In the genomic region with DNA sequence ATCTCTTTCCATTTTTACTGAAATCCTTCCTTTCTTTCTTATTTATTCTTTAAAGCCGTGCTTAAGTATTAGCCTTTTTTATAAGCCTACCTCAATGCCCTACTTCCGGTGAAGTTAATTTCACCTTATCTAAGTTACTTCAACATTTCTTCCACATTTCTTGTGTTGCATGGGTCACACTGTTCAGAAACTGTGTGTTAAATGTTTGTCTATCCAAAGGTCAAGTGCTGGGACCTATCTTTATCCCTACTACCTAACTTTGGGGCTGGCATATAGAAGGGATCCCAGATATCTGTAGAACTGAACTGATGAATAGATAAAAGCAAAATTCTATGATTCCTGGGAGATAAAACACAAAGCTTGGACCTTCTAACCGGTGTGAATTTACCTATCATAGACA, we compare ENCODE assay signal across 17 cellular contexts.
DNase-seq lines count a peak whose midpoint lies in the region; ATAC-seq and TF ChIP-seq lines count a peak whose summit lies in the region.
"Had no signal": no experiment of that assay in that cellular context is flagged by ENCODE, and none has a peak within 500 bp of the region (broad histone marks: within the 10 kb centered on the region; RNA-seq: fewer than 3 reads in every experiment).

No MANE protein-coding gene starts in this region.

- TF ChIP-seq CTCF in WTC11 (IDR thresholded peaks at IDR 0.05) = no peak
- no peak for TF ChIP-seq CTCF in spleen (IDR thresholded peaks at IDR 0.05 in 8 of 11, conservative IDR thresholded peaks at IDR 0.05 in 3 of 11)

- H3K4me1 Mint-ChIP-seq in stimulated activated naive CD8-positive, alpha-beta T cell treated with anti-CD3 and anti-CD28 coated beads, Interleukin-15, Interleukin-2, amounts not matched to agents 100 ng/mL and 50 ng/mL, for 24 hours (ENCODE audit: low read depth) = peaks cover 51% of the 10 kb centered on the region
- peaks cover 19% of the 10 kb centered on the region for H3K4me1 Mint-ChIP-seq in WTC11

- H3K4me3 ChIP-seq in iPS-18a (ENCODE audit: low read length) (peak overlapping the region; percentile 7), spleen (no peak overlapping the region)
- H3K4me3 ChIP-seq: GM23248, left ventricle myocardium inferior had no signal

- H3K36me3 ChIP-seq in iPS-18a (ENCODE audit: control insufficient read depth, low read depth, low read length) (no peaks in the 10 kb centered on the region), spleen (no peaks in the 10 kb centered on the region)
- H3K36me3 ChIP-seq: left ventricle myocardium inferior, neutrophil had no signal

- H3K4me3 Mint-ChIP-seq in stimulated activated naive CD8-positive, alpha-beta T cell treated with anti-CD3 and anti-CD28 coated beads, Interleukin-15, Interleukin-2, amounts not matched to agents 100 ng/mL and 50 ng/mL, for 24 hours = peak overlapping the region; percentile 8
- 0 out of 2 replicates have a peak overlapping the region, but pooled peaks have one; percentile 4 for H3K4me3 Mint-ChIP-seq in WTC11

- H3K9me3 ChIP-seq in iPS-18a (ENCODE audit: control insufficient read depth, low read depth, low read length) = no peaks in the 10 kb centered on the region
- H3K9me3 ChIP-seq in spleen = no peaks in the 10 kb centered on the region
- H3K9me3 ChIP-seq: left ventricle myocardium inferior, neutrophil had no signal

- H3K4me1 ChIP-seq in iPS-18a (ENCODE audit: control insufficient read depth, low read depth, low read length) (peaks cover 7% of the 10 kb centered on the region), spleen (peaks cover 0 to 11% (median 0%) of the 10 kb centered on the region in 6 donors)
- H3K4me1 ChIP-seq: left ventricle myocardium inferior had no signal

- POLR2A ChIA-PET in WTC11 (lab: Charles Lee) = interaction anchor here (1.1 kb wide), 1 partner anchor 201 kb away, joined by 9 read pairs; no protein-coding TSS in a partner anchor

- peak overlapping the region; percentile 74 for H3K27ac Mint-ChIP-seq in stimulated activated naive CD8-positive, alpha-beta T cell treated with anti-CD3 and anti-CD28 coated beads, Interleukin-15, Interleukin-2, amounts not matched to agents 100 ng/mL and 50 ng/mL, for 24 hours
- peak overlapping the region; percentile 38; the same call in 1 of the 2 replicates for H3K27ac Mint-ChIP-seq in WTC11

- 90 to 96% (median 94%) methylated on average over 3 of the region's 3 CpGs for WGBS in spleen, 5 donors

- DNase-seq in stimulated activated naive CD8-positive, alpha-beta T cell treated with anti-CD3 and anti-CD28 coated beads, Interleukin-15, Interleukin-2, amounts not matched to agents 100 U/mL and 50 U/mL, for 24 hours = no peak
- no peak for DNase-seq in WTC11 (ENCODE audit: low spot score)
- no peak for DNase-seq in spleen
- no peak for DNase-seq in cerebellum (ENCODE audit: low spot score)
- no peak for DNase-seq in KG1 (lab: John Stamatoyannopoulos, UW)
- DNase-seq: activated CD8-positive, alpha-beta memory T cell treated with anti-CD3 and anti-CD28 coated beads for 24 hours; activated effector memory CD4-positive, alpha-beta T cell treated with anti-CD3 and anti-CD28 coated beads, Interleukin-2, amount 50 U/mL, for 16 hours; left ventricle myocardium inferior; NCI-H446 treated with DMSO at 0.1 percent for 48 hours; NK-92 treated with Interleukin-12 subunit alpha and Interleukin-12 subunit beta, amount 100 ng/mL, for 24 hours; stimulated activated CD4-positive, alpha-beta T cell treated with anti-CD3 and anti-CD28 coated beads, Interleukin-12 subunit alpha, Interleukin-12 subunit beta, amount 100 ng/mL, for 4 hours had no signal

- no peaks in the 10 kb centered on the region for H3K27me3 Mint-ChIP-seq in stimulated activated naive CD8-positive, alpha-beta T cell treated with anti-CD3 and anti-CD28 coated beads, Interleukin-15, Interleukin-2, amounts not matched to agents 100 ng/mL and 50 ng/mL, for 24 hours
- H3K27me3 Mint-ChIP-seq in WTC11 (ENCODE audit: low read depth) = no peaks in the 10 kb centered on the region

- no peak overlapping the region for H3K27ac ChIP-seq in iPS-18a (ENCODE audit: low read length)
- no peak overlapping the region for H3K27ac ChIP-seq in spleen
- H3K27ac ChIP-seq: GM23248, KMS-11, left ventricle myocardium inferior, neutrophil, RWPE1 had no signal

- H3K9ac ChIP-seq in iPS-18a (ENCODE audit: low read length) = no peak overlapping the region
- H3K9ac ChIP-seq: GM23248, KMS-11 had no signal

- ATAC-seq in stimulated activated naive CD8-positive, alpha-beta T cell treated with anti-CD3 and anti-CD28 coated beads, Interleukin-15, Interleukin-2, amounts not matched to agents 100 U/mL and 50 U/mL, for 24 hours = no peak
- ATAC-seq in WTC11 = no peak

- CTCF ChIA-PET in WTC11 (lab: Charles Lee) = interaction anchor here (0.6 to 1.5 kb wide), 17 partner anchors 9 to 464 kb away, joined by 3 to 37 read pairs (median 5); no protein-coding TSS in a partner anchor

- no peak for TF ChIP-seq POLR2A in spleen (IDR thresholded peaks at IDR 0.05)

- no peaks in the 10 kb centered on the region for H3K9me3 Mint-ChIP-seq in stimulated activated naive CD8-positive, alpha-beta T cell treated with anti-CD3 and anti-CD28 coated beads, Interleukin-15, Interleukin-2, amounts not matched to agents 100 ng/mL and 50 ng/mL, for 24 hours
- no peaks in the 10 kb centered on the region for H3K9me3 Mint-ChIP-seq in WTC11

- no peaks in the 10 kb centered on the region for H3K36me3 Mint-ChIP-seq in stimulated activated naive CD8-positive, alpha-beta T cell treated with anti-CD3 and anti-CD28 coated beads, Interleukin-15, Interleukin-2, amounts not matched to agents 100 ng/mL and 50 ng/mL, for 24 hours (ENCODE audit: low read depth)
- H3K36me3 Mint-ChIP-seq in WTC11 = no peaks in the 10 kb centered on the region

- H3K27me3 ChIP-seq in iPS-18a (ENCODE audit: control insufficient read depth, insufficient read depth, low read length) = no peaks in the 10 kb centered on the region
- no peaks in the 10 kb centered on the region for H3K27me3 ChIP-seq in spleen (replicated peaks in 1 of 7)
- H3K27me3 ChIP-seq: neutrophil had no signal

- intact Hi-C loops in spleen (cut with DNase I; ENCODE audit: low total_unique reads) = loop anchor here (5.0 kb wide), 1 partner anchor 200 kb away; no protein-coding TSS in a partner anchor

TF ChIP-seq in WTC11, 78 proteins besides CTCF, POLR2A, EP300 and RAD21 (continues in another document):
- TF ChIP-seq, protein P1, sequence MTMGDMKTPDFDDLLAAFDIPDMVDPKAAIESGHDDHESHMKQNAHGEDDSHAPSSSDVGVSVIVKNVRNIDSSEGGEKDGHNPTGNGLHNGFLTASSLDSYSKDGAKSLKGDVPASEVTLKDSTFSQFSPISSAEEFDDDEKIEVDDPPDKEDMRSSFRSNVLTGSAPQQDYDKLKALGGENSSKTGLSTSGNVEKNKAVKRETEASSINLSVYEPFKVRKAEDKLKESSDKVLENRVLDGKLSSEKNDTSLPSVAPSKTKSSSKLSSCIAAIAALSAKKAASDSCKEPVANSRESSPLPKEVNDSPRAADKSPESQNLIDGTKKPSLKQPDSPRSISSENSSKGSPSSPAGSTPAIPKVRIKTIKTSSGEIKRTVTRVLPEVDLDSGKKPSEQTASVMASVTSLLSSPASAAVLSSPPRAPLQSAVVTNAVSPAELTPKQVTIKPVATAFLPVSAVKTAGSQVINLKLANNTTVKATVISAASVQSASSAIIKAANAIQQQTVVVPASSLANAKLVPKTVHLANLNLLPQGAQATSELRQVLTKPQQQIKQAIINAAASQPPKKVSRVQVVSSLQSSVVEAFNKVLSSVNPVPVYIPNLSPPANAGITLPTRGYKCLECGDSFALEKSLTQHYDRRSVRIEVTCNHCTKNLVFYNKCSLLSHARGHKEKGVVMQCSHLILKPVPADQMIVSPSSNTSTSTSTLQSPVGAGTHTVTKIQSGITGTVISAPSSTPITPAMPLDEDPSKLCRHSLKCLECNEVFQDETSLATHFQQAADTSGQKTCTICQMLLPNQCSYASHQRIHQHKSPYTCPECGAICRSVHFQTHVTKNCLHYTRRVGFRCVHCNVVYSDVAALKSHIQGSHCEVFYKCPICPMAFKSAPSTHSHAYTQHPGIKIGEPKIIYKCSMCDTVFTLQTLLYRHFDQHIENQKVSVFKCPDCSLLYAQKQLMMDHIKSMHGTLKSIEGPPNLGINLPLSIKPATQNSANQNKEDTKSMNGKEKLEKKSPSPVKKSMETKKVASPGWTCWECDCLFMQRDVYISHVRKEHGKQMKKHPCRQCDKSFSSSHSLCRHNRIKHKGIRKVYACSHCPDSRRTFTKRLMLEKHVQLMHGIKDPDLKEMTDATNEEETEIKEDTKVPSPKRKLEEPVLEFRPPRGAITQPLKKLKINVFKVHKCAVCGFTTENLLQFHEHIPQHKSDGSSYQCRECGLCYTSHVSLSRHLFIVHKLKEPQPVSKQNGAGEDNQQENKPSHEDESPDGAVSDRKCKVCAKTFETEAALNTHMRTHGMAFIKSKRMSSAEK (CRISPR knock-in tag; IDR thresholded peaks at IDR 0.05; ENCODE audit: borderline replicate concordance) = no peak
- TF ChIP-seq, protein P2, sequence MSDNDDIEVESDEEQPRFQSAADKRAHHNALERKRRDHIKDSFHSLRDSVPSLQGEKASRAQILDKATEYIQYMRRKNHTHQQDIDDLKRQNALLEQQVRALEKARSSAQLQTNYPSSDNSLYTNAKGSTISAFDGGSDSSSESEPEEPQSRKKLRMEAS (CRISPR knock-in tag; IDR thresholded peaks at IDR 0.05) = no peak
- no peak for TF ChIP-seq ZNF232 (CRISPR knock-in tag; IDR thresholded peaks at IDR 0.05)
- TF ChIP-seq, protein P3, sequence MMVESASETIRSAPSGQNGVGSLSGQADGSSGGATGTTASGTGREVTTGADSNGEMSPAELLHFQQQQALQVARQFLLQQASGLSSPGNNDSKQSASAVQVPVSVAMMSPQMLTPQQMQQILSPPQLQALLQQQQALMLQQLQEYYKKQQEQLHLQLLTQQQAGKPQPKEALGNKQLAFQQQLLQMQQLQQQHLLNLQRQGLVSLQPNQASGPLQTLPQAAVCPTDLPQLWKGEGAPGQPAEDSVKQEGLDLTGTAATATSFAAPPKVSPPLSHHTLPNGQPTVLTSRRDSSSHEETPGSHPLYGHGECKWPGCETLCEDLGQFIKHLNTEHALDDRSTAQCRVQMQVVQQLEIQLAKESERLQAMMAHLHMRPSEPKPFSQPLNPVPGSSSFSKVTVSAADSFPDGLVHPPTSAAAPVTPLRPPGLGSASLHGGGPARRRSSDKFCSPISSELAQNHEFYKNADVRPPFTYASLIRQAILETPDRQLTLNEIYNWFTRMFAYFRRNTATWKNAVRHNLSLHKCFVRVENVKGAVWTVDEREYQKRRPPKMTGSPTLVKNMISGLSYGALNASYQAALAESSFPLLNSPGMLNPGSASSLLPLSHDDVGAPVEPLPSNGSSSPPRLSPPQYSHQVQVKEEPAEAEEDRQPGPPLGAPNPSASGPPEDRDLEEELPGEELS (CRISPR knock-in tag; IDR thresholded peaks at IDR 0.05) = no peak
